8 cellular contexts compared by ENCODE assay signal in the genomic region with DNA sequence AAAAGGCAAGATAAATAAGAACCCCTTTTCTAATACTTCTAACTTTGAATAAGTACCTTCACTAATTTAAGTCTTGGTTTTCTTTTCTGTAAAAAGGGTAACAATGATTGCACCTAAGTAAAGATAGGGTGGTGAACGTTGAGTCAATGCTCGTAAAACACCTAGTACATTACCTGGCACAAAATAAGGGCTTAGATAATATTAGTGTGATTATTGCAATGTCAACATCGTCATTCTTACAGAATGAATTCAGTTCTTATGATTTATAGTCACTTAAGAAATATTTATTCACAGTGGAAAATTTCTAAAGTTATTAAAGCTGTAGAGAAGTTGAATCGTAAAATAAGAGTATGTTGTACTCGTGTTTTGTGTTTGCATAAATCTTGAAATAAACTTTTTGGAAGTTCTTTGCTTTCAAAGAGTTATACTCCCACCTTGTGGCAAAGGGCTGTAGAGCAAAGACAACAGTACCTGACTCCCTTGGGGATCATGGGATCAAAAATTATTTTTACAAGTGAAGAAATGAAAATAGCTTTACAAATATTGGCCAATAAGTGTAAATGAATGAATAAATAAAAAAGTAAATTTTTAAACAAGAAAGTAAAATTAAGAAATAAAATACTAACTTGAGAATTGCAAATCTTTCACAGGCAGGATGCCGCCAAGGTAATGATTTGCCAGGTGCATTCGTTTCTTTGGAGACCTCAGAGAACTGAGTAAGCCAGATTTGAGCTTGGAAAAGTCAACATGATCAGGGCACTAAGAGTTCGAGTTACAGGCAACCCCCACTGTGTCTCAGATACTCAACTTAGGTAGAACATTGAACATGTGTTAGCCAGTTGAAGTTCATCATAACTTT.
DNase-seq lines count a peak whose midpoint lies in the region; ATAC-seq and TF ChIP-seq lines count a peak whose summit lies in the region.

No MANE protein-coding gene starts in this region.

- intact Hi-C loops in Right ventricle myocardium inferior (cut with DNase I): loop anchor here (2.0 to 5.0 kb wide), 2 partner anchors 1231 to 1247 kb away; no protein-coding TSS in a partner anchor

- no peaks in the 10 kb centered on the region for H3K9me2 ChIP-seq in Loucy (replicated peaks; ENCODE audit: low read depth, low read length)

- H2AFZ ChIP-seq in Loucy (ENCODE audit: low read length): no peak overlapping the region

- H3K27me3 ChIP-seq in Loucy (ENCODE audit: insufficient read depth, low read length, poor library complexity, severe bottlenecking): no peaks in the 10 kb centered on the region

- no peaks in the 10 kb centered on the region for H3F3A ChIP-seq in Loucy (ENCODE audit: low read depth)

- no peak overlapping the region for H3K9ac ChIP-seq in Loucy (ENCODE audit: low read depth, low read length, poor library complexity, severe bottlenecking)

- peak; percentile 84 for TF ChIP-seq CTCF in Loucy (conservative IDR thresholded peaks at IDR 0.05; ENCODE audit: low read length)

- no peaks in the 10 kb centered on the region for H3K4me1 ChIP-seq in Loucy (ENCODE audit: insufficient read depth, low read length, poor library complexity, severe bottlenecking)

- H3K36me3 ChIP-seq in Loucy (ENCODE audit: insufficient read depth, low read length): no peaks in the 10 kb centered on the region

- no peaks in the 10 kb centered on the region for H3K79me2 ChIP-seq in Loucy (ENCODE audit: insufficient read depth, low read length)

- no peaks in the 10 kb centered on the region for H4K20me1 ChIP-seq in Loucy (ENCODE audit: insufficient read depth, low read length, poor library complexity, severe bottlenecking)

- H3K4me2 ChIP-seq in Loucy (ENCODE audit: low read depth, low read length, poor library complexity, severe bottlenecking): no peak overlapping the region

- no peak overlapping the region for H3K4me3 ChIP-seq in Loucy (ENCODE audit: low read length, poor library complexity, severe bottlenecking)

- ATAC-seq in GM21526 (IDR thresholded peaks at IDR 0.05; ENCODE audit: low FRiP score, unreplicated experiment): no peak
- ATAC-seq in HG02763 (IDR thresholded peaks at IDR 0.05; ENCODE audit: unreplicated experiment): no peak
- no peak for ATAC-seq in HG03097 (IDR thresholded peaks at IDR 0.05; ENCODE audit: low FRiP score, unreplicated experiment)
- ATAC-seq in Right ventricle myocardium inferior: no peak

- DNase-seq in Daoy (ENCODE audit: low read depth): peak; percentile 17
- DNase-seq in SKM-1 treated with dmso at 0.1 percent for 144 hours (lab: John Stamatoyannopoulos, UW; ENCODE audit: unreplicated experiment): peak; percentile 41
- DNase-seq in glomerular visceral epithelial cell (ENCODE audit: extremely low spot score): peak; percentile 36
- DNase-seq in Right ventricle myocardium inferior (ENCODE audit: missing footprints): no peak

- H3K9me3 ChIP-seq in Loucy (ENCODE audit: insufficient read depth, low read depth, low read length): no peaks in the 10 kb centered on the region
